Comparison of ENCODE assay signal across 24 cellular contexts in genomic region chr13:68026077-68026476, GRCh38.
"Had no signal": no experiment of that assay in that cellular context is flagged by ENCODE, and none has a peak within 500 bp of the region (broad histone marks: within the 10 kb centered on the region; RNA-seq: fewer than 3 reads in every experiment).

No MANE protein-coding gene starts in this region.

- H3K9me3 ChIP-seq: colonic mucosa, mucosa of descending colon, psoas muscle, sigmoid colon, testis, upper lobe of left lung had no signal

- ATAC-seq: activated naive CD8-positive, alpha-beta T cell treated with anti-CD3 and anti-CD28 coated beads, Interleukin-2, amount 50 U/mL, for 24 hours; foreskin keratinocyte; mucosa of descending colon; naive thymus-derived CD4-positive, alpha-beta T cell; psoas muscle; stimulated activated effector memory CD8-positive, alpha-beta T cell treated with anti-CD3 and anti-CD28 coated beads, Interleukin-12 subunit alpha, Interleukin-12 subunit beta, amount 100 ng/mL, for 72 hours had no signal

- DNase-seq: activated CD4-positive, alpha-beta T cell treated with anti-CD3 and anti-CD28 coated beads for 1 hour; activated CD8-positive, alpha-beta memory T cell treated with anti-CD3 and anti-CD28 coated beads for 24 hours; activated CD8-positive, alpha-beta memory T cell treated with anti-CD3 and anti-CD28 coated beads, Interleukin-2, amount 50 U/mL, for 48 hours; activated effector memory CD4-positive, alpha-beta T cell treated with Interleukin-2 at 50 U/mL for 16 hours; activated naive CD4-positive, alpha-beta T cell treated with anti-CD3 and anti-CD28 coated beads, Interleukin-2, amount 10 ng/mL, durations not matched to agents 7 days and 5 days; activated naive CD8-positive, alpha-beta T cell treated with anti-CD3 and anti-CD28 coated beads, Interleukin-2, amount 50 U/mL, for 24 hours; activated T-cell treated with anti-CD3 and anti-CD28 coated beads, Interleukin-2, amount 50 U/mL, for 48 hours; anterior cingulate cortex; colonic mucosa; foreskin keratinocyte; hypothalamus; islet precursor cell; left lung; mucosa of descending colon; naive thymus-derived CD4-positive, alpha-beta T cell; psoas muscle; sigmoid colon; stimulated activated CD4-positive, alpha-beta T cell treated with anti-CD3 and anti-CD28 coated beads, Interleukin-4, amount 100 ng/mL, for 24 hours; stomach; T-helper 2 cell; testis; upper lobe of left lung; WERI-Rb-1 had no signal

- H3K36me3 ChIP-seq: colonic mucosa, left lung, sigmoid colon, stomach, upper lobe of left lung, WERI-Rb-1 had no signal

- H3K4me1 ChIP-seq: colonic mucosa, foreskin keratinocyte, left lung, psoas muscle, sigmoid colon, stomach, testis, upper lobe of left lung had no signal

- H3K27ac ChIP-seq: colonic mucosa, foreskin keratinocyte, left lung, psoas muscle, sigmoid colon, stomach, testis, upper lobe of left lung, WERI-Rb-1 had no signal

- H3K4me3 ChIP-seq: colonic mucosa, left lung, mucosa of descending colon, psoas muscle, sigmoid colon, stomach, testis, upper lobe of left lung had no signal

- H3K27me3 ChIP-seq: colonic mucosa, foreskin keratinocyte, left lung, sigmoid colon, stomach, testis, upper lobe of left lung had no signal
